In the genomic region with DNA sequence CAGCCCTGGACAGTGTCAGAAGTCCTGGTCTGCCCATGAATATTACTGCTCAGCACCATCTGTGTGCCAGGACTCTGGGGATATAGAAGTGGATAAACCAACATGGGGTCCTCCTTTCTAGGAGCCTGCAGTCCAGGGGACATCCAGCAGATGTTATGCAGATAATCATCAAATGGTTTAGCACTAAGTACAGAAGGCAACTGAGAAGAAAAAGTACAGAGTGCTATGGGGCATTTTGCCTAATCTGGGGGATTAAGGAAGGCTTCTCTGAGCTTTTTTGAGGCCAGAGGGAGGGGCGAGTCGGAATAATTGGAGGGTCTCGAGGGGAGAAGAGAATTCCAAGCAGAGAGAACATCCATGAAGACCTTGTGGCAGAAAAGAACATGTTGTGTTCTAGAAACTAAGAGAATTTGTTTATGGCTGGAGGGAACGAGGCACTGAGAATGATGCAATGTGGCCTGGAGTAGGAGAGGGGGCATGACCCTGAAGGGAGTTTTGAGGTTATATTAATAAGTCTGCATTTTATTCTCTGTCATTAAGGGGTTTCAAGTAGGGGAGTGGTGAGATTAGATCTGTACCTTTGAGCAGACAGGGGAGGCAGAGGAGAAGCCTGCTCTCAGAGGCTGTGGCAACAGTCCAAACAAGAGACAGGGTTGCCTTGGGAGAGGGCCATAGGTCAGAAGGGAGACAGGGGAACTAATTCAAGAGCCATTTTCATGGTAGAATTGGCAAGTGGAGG, we compare ENCODE assay signal across 13 cellular contexts.
A peak's percentile ranks its signal among the peaks of the same experiment; 100 is the strongest.
DNase-seq lines count a peak whose midpoint lies in the region; ATAC-seq and TF ChIP-seq lines count a peak whose summit lies in the region.
"Had no signal": no experiment of that assay in that cellular context is flagged by ENCODE, and none has a peak within 500 bp of the region (broad histone marks: within the 10 kb centered on the region; RNA-seq: fewer than 3 reads in every experiment).

No MANE protein-coding gene starts in this region.

- no peak overlapping the region for H3K4me3 Mint-ChIP-seq in stimulated activated naive B cell treated with anti-CD40 and anti-IgM and Interleukin-4, amounts not matched to agents 10 μg/mL and 1 μg/mL and 100 μg/mL, for 72 hours
- no peak overlapping the region for H3K4me3 Mint-ChIP-seq in activated T-cell treated with anti-CD3 and anti-CD28 coated beads, Interleukin-2, amount 50 U/mL, for 72 hours
- no peak overlapping the region for H3K4me3 Mint-ChIP-seq in activated T-helper 2 cell treated with anti-CD3 and anti-CD28 coated beads, Interferon-gamma antibody, Interleukin-2, Interleukin-4, amounts not matched to agents 10 μg/mL and 5 μg/mL and 100 μg/mL, durations not matched to agents 14 hours and 24 hours and 36 hours (ENCODE audit: low read depth)
- H3K4me3 Mint-ChIP-seq: activated B cell treated with CpG ODN at 0.5 μM for 24 hours had no signal

- DNase-seq in Right ventricle myocardium superior (no peak), left cardiac atrium (no peak), esophagus squamous epithelium (lab: John Stamatoyannopoulos, UW) (no peak), renal cortical epithelial cell (ENCODE audit: low read depth) (peak; percentile 9)
- no peak for DNase-seq in stimulated activated naive B cell treated with anti-CD40 and anti-IgM and Interleukin-4, amounts not matched to agents 10 μg/mL and 1 μg/mL and 100 μg/mL, for 72 hours
- no peak for DNase-seq in activated T-cell treated with anti-CD3 and anti-CD28 coated beads, Interleukin-2, amount 50 U/mL, for 72 hours
- no peak for DNase-seq in activated T-helper 2 cell treated with anti-CD3 and anti-CD28 coated beads, Interferon-gamma antibody, Interleukin-2, Interleukin-4, amounts not matched to agents 10 μg/mL and 5 μg/mL and 100 μg/mL, durations not matched to agents 14 hours and 24 hours and 36 hours (ENCODE audit: low spot score)
- DNase-seq in activated effector memory CD4-positive, alpha-beta T cell treated with anti-CD3 and anti-CD28 coated beads, Interleukin-2, amount 50 U/mL, for 16 hours: no peak
- DNase-seq: activated B cell treated with CpG ODN at 0.5 μM for 24 hours, Calu3, dermis blood vessel endothelial cell, KBM-7, NCI-H1694 had no signal

- H3K9me3 ChIP-seq in esophagus squamous epithelium: no peaks in the 10 kb centered on the region

- no peak for TF ChIP-seq CTCF in esophagus squamous epithelium (IDR thresholded peaks at IDR 0.05)

- no peaks in the 10 kb centered on the region for H3K9me3 Mint-ChIP-seq in stimulated activated naive B cell treated with anti-CD40 and anti-IgM and Interleukin-4, amounts not matched to agents 10 μg/mL and 1 μg/mL and 100 μg/mL, for 72 hours
- H3K9me3 Mint-ChIP-seq in activated T-cell treated with anti-CD3 and anti-CD28 coated beads, Interleukin-2, amount 50 U/mL, for 72 hours: no peaks in the 10 kb centered on the region
- H3K9me3 Mint-ChIP-seq in activated T-helper 2 cell treated with anti-CD3 and anti-CD28 coated beads, Interferon-gamma antibody, Interleukin-2, Interleukin-4, amounts not matched to agents 10 μg/mL and 5 μg/mL and 100 μg/mL, durations not matched to agents 14 hours and 24 hours and 36 hours: no peaks in the 10 kb centered on the region
- H3K9me3 Mint-ChIP-seq: activated B cell treated with CpG ODN at 0.5 μM for 24 hours had no signal

- H3K36me3 ChIP-seq in esophagus squamous epithelium: no peaks in the 10 kb centered on the region

- peak overlapping the region in 3 of 4 donors; percentile 61 to 75 (median 74) for H3K27ac ChIP-seq in esophagus squamous epithelium

- WGBS in esophagus squamous epithelium, 2 donors: 63 to 67% methylated on average over 4 of the region's 4 CpGs

- no peaks in the 10 kb centered on the region for H3K27me3 ChIP-seq in esophagus squamous epithelium

- no peak overlapping the region for H3K27ac Mint-ChIP-seq in stimulated activated naive B cell treated with anti-CD40 and anti-IgM and Interleukin-4, amounts not matched to agents 10 μg/mL and 1 μg/mL and 100 μg/mL, for 72 hours
- no peak overlapping the region for H3K27ac Mint-ChIP-seq in activated T-cell treated with anti-CD3 and anti-CD28 coated beads, Interleukin-2, amount 50 U/mL, for 72 hours
- H3K27ac Mint-ChIP-seq in activated T-helper 2 cell treated with anti-CD3 and anti-CD28 coated beads, Interferon-gamma antibody, Interleukin-2, Interleukin-4, amounts not matched to agents 10 μg/mL and 5 μg/mL and 100 μg/mL, durations not matched to agents 14 hours and 24 hours and 36 hours: no peak overlapping the region
- H3K27ac Mint-ChIP-seq: activated B cell treated with CpG ODN at 0.5 μM for 24 hours had no signal

- H3K4me3 ChIP-seq in esophagus squamous epithelium: no peak overlapping the region

- H3K4me1 Mint-ChIP-seq in stimulated activated naive B cell treated with anti-CD40 and anti-IgM and Interleukin-4, amounts not matched to agents 10 μg/mL and 1 μg/mL and 100 μg/mL, for 72 hours: no peaks in the 10 kb centered on the region
- H3K4me1 Mint-ChIP-seq in activated T-cell treated with anti-CD3 and anti-CD28 coated beads, Interleukin-2, amount 50 U/mL, for 72 hours (ENCODE audit: low read depth): no peaks in the 10 kb centered on the region
- no peaks in the 10 kb centered on the region for H3K4me1 Mint-ChIP-seq in activated T-helper 2 cell treated with anti-CD3 and anti-CD28 coated beads, Interferon-gamma antibody, Interleukin-2, Interleukin-4, amounts not matched to agents 10 μg/mL and 5 μg/mL and 100 μg/mL, durations not matched to agents 14 hours and 24 hours and 36 hours (ENCODE audit: low read depth)
- H3K4me1 Mint-ChIP-seq: activated B cell treated with CpG ODN at 0.5 μM for 24 hours had no signal

- intact Hi-C loops in Right ventricle myocardium superior (cut with DNase I): no loop called here
- intact Hi-C loops in left cardiac atrium (cut with DNase I): no loop called here
- intact Hi-C loops in esophagus squamous epithelium (cut with DNase I): no loop called here
- intact Hi-C loops in activated T-helper 2 cell treated with anti-CD3 and anti-CD28 coated beads, Interferon-gamma antibody, Interleukin-2, Interleukin-4, amounts not matched to agents 10 μg/mL and 5 μg/mL and 100 μg/mL, durations not matched to agents 14 hours and 24 hours and 36 hours (cut with micrococcal nuclease): no loop called here

- peaks cover 8 to 46% (median 32%) of the 10 kb centered on the region in 3 donors for H3K4me1 ChIP-seq in esophagus squamous epithelium

- TF ChIP-seq POLR2A in esophagus squamous epithelium (IDR thresholded peaks at IDR 0.05): no peak

- no peaks in the 10 kb centered on the region for H3K36me3 Mint-ChIP-seq in stimulated activated naive B cell treated with anti-CD40 and anti-IgM and Interleukin-4, amounts not matched to agents 10 μg/mL and 1 μg/mL and 100 μg/mL, for 72 hours
- no peaks in the 10 kb centered on the region for H3K36me3 Mint-ChIP-seq in activated T-cell treated with anti-CD3 and anti-CD28 coated beads, Interleukin-2, amount 50 U/mL, for 72 hours (ENCODE audit: insufficient read depth in 2 of 2)
- no peaks in the 10 kb centered on the region for H3K36me3 Mint-ChIP-seq in activated T-helper 2 cell treated with anti-CD3 and anti-CD28 coated beads, Interferon-gamma antibody, Interleukin-2, Interleukin-4, amounts not matched to agents 10 μg/mL and 5 μg/mL and 100 μg/mL, durations not matched to agents 14 hours and 24 hours and 36 hours (ENCODE audit: low read depth)

- H3K27me3 Mint-ChIP-seq in stimulated activated naive B cell treated with anti-CD40 and anti-IgM and Interleukin-4, amounts not matched to agents 10 μg/mL and 1 μg/mL and 100 μg/mL, for 72 hours: no peaks in the 10 kb centered on the region
- peaks cover 29% of the 10 kb centered on the region for H3K27me3 Mint-ChIP-seq in activated T-cell treated with anti-CD3 and anti-CD28 coated beads, Interleukin-2, amount 50 U/mL, for 72 hours (ENCODE audit: low read depth)
- H3K27me3 Mint-ChIP-seq in activated T-helper 2 cell treated with anti-CD3 and anti-CD28 coated beads, Interferon-gamma antibody, Interleukin-2, Interleukin-4, amounts not matched to agents 10 μg/mL and 5 μg/mL and 100 μg/mL, durations not matched to agents 14 hours and 24 hours and 36 hours (ENCODE audit: low read depth): peaks cover 15% of the 10 kb centered on the region
- H3K27me3 Mint-ChIP-seq: activated B cell treated with CpG ODN at 0.5 μM for 24 hours had no signal

- ATAC-seq in Right ventricle myocardium superior (ENCODE audit: poor library complexity) (peak; percentile 47), left cardiac atrium (no peak)
- ATAC-seq in stimulated activated naive B cell treated with anti-CD40 and anti-IgM and Interleukin-4, amounts not matched to agents 10 μg/mL and 1 μg/mL and 100 μg/mL, for 72 hours (replicated peaks): no peak
- ATAC-seq in activated T-cell treated with anti-CD3 and anti-CD28 coated beads, Interleukin-2, amount 50 U/mL, for 72 hours (replicated peaks in 1 of 2): no peak
